In the genomic region with DNA sequence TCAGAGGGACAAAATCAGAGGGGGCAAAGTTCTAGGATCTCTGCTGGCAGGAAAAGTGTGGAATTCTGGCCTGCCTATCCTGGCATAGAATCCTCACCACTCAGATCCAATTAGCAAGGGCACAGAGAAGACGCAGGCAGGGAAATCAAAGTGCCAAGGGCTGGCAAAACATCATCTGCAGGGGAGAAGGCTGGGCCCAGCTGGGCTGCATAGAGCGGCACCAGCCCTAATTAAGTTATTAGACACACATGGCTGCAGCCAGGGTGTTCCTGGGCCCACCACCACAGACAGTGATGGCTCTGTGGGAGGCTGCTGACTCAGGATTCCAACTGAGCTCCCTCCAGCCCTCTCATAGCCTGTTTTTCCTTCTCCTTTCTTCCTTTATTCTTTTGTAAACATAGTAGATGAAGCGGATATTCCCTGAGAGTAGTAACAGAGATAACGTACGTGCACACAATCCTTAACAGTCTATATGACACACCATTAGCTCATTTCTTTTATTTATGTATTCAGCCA, we compare ENCODE assay signal across 15 cellular contexts.
A peak's percentile ranks its signal among the peaks of the same experiment; 100 is the strongest.
DNase-seq lines count a peak whose midpoint lies in the region; ATAC-seq and TF ChIP-seq lines count a peak whose summit lies in the region.
"Had no signal": no experiment of that assay in that cellular context is flagged by ENCODE, and none has a peak within 500 bp of the region (broad histone marks: within the 10 kb centered on the region; RNA-seq: fewer than 3 reads in every experiment).

No MANE protein-coding gene starts in this region.

- intact Hi-C loops in right cardiac atrium (cut with DNase I), result no loop called here
- intact Hi-C loops in cardiac septum (cut with DNase I), result no loop called here

- no peak overlapping the region for H3K4me3 ChIP-seq in right cardiac atrium (ENCODE audit: low read length)
- H3K4me3 ChIP-seq: spleen had no signal

- no peaks in the 10 kb centered on the region for H3K27me3 Mint-ChIP-seq in activated T-cell treated with anti-CD3 and anti-CD28 coated beads, Interleukin-2, amount 50 U/mL, for 72 hours (ENCODE audit: low read depth)
- H3K27me3 Mint-ChIP-seq: activated naive CD4-positive, alpha-beta T cell treated with anti-CD3 and anti-CD28 coated beads, Interleukin-2, amount 10 ng/mL, durations not matched to agents 7 days and 5 days; T-cell had no signal

- 79% methylated on average over 5 of the region's 5 CpGs for WGBS in right cardiac atrium

- no peak overlapping the region for H3K27ac ChIP-seq in right cardiac atrium (ENCODE audit: low read length)
- H3K27ac ChIP-seq: KMS-11, spleen had no signal

- peaks cover 0 to 4% of the 10 kb centered on the region in 2 donors for H3K36me3 Mint-ChIP-seq in activated T-cell treated with anti-CD3 and anti-CD28 coated beads, Interleukin-2, amount 50 U/mL, for 72 hours (ENCODE audit: insufficient read depth in 2 of 2)
- H3K36me3 Mint-ChIP-seq: activated naive CD4-positive, alpha-beta T cell treated with anti-CD3 and anti-CD28 coated beads, Interleukin-2, amount 10 ng/mL, durations not matched to agents 7 days and 5 days; T-cell had no signal

- H3K9me3 ChIP-seq in right cardiac atrium (ENCODE audit: control insufficient read depth, low read length), result no peaks in the 10 kb centered on the region

- H3K27ac Mint-ChIP-seq in activated T-cell treated with anti-CD3 and anti-CD28 coated beads, Interleukin-2, amount 50 U/mL, for 72 hours, result no peak overlapping the region
- H3K27ac Mint-ChIP-seq: activated naive CD4-positive, alpha-beta T cell treated with anti-CD3 and anti-CD28 coated beads, Interleukin-2, amount 10 ng/mL, durations not matched to agents 7 days and 5 days; T-cell; WTC11 had no signal

- no peak overlapping the region for H3K4me3 Mint-ChIP-seq in activated T-cell treated with anti-CD3 and anti-CD28 coated beads, Interleukin-2, amount 50 U/mL, for 72 hours
- H3K4me3 Mint-ChIP-seq: activated naive CD4-positive, alpha-beta T cell treated with anti-CD3 and anti-CD28 coated beads, Interleukin-2, amount 10 ng/mL, durations not matched to agents 7 days and 5 days; neural crest cell; T-cell; WTC11 had no signal

- ATAC-seq in right cardiac atrium, result peak; percentile 62 to 70
- peak; percentile 51; the same call in 1 of the 3 replicates for ATAC-seq in SK-N-SH treated with all-trans-retinoic acid at 6 μM for 48 hours
- ATAC-seq in HG02571 (IDR thresholded peaks at IDR 0.05; ENCODE audit: unreplicated experiment), result no peak
- ATAC-seq in GM21367 (IDR thresholded peaks at IDR 0.05; ENCODE audit: unreplicated experiment), result no peak
- no peak for ATAC-seq in activated T-cell treated with anti-CD3 and anti-CD28 coated beads, Interleukin-2, amount 50 U/mL, for 72 hours (replicated peaks in 1 of 2)
- no peak for ATAC-seq in HG02759 (IDR thresholded peaks at IDR 0.05; ENCODE audit: unreplicated experiment)
- ATAC-seq: T-cell, WTC11 had no signal

- DNase-seq in right cardiac atrium (peak in 1 of 3 donors; percentile 36), cardiac septum (ENCODE audit: low spot score) (no peak), kidney glomerular epithelial cell (lab: John Stamatoyannopoulos, UW) (peak; percentile 32)
- DNase-seq in activated T-cell treated with anti-CD3 and anti-CD28 coated beads, Interleukin-2, amount 50 U/mL, for 72 hours, result no peak
- DNase-seq: ACHN; activated naive CD4-positive, alpha-beta T cell treated with anti-CD3 and anti-CD28 coated beads, Interleukin-2, amount 10 ng/mL, durations not matched to agents 7 days and 5 days; spleen; T-cell had no signal

- H3K4me1 Mint-ChIP-seq in activated T-cell treated with anti-CD3 and anti-CD28 coated beads, Interleukin-2, amount 50 U/mL, for 72 hours (ENCODE audit: low read depth), result no peaks in the 10 kb centered on the region
- H3K4me1 Mint-ChIP-seq: activated naive CD4-positive, alpha-beta T cell treated with anti-CD3 and anti-CD28 coated beads, Interleukin-2, amount 10 ng/mL, durations not matched to agents 7 days and 5 days; neural crest cell; T-cell had no signal

- no peaks in the 10 kb centered on the region for H3K27me3 ChIP-seq in right cardiac atrium (ENCODE audit: control insufficient read depth, insufficient read depth)
- H3K27me3 ChIP-seq: spleen had no signal

- H3K4me1 ChIP-seq in right cardiac atrium (ENCODE audit: control insufficient read depth, insufficient read depth, low read length), result no peaks in the 10 kb centered on the region
- H3K4me1 ChIP-seq: spleen had no signal

- peaks cover 8 to 11% of the 10 kb centered on the region in 2 donors for H3K9me3 Mint-ChIP-seq in activated T-cell treated with anti-CD3 and anti-CD28 coated beads, Interleukin-2, amount 50 U/mL, for 72 hours

TF ChIP-seq in SK-N-SH treated with all-trans-retinoic acid at 6 μM for 48 hours, 23 proteins besides CTCF, POLR2A, EP300 and RAD21:
- TF ChIP-seq ZFP30 (CRISPR knock-in tag; IDR thresholded peaks at IDR 0.05) (no peak), TCF4 (CRISPR knock-in tag; IDR thresholded peaks at IDR 0.05; ENCODE audit: borderline replicate concordance) (peak; percentile 57; the same call in 1 of the 2 replicates)

Comparison
In these comparisons a context has a peak if more than half of its experiments do, and no peak if none do; other contexts are left out.
1. ATAC-seq: peak in right cardiac atrium (2 of 2) and SK-N-SH treated with all-trans-retinoic acid at 6 μM for 48 hours (single experiment); none in HG02571 (single experiment), GM21367 (single experiment), activated T-cell treated with anti-CD3 and anti-CD28 coated beads, Interleukin-2, amount 50 U/mL, for 72 hours (0 of 2) and HG02759 (single experiment).